ENCODE assay signal across 1 cellular context in genomic region chr13:45341034-45341798, GRCh38.
A peak's percentile ranks its signal among the peaks of the same experiment; 100 is the strongest.
TF ChIP-seq lines count a peak whose summit lies in the region.

Gene TPT1, minus strand, starts transcription at chr13:45341183. Its CDS starts 114 bp downstream, at chr13:45341069.

TF ChIP-seq in SK-N-SH, 30 proteins besides CTCF, POLR2A, EP300 and RAD21 (continued from another document):
- TF ChIP-seq USF1 (IDR thresholded peaks at IDR 0.05; ENCODE audit: borderline replicate concordance, low read depth): no peak
- peak; percentile 92 for TF ChIP-seq TAF1 (IDR thresholded peaks at IDR 0.05; ENCODE audit: borderline replicate concordance, low read depth, low read length)
- TF ChIP-seq ZBTB33 (IDR thresholded peaks at IDR 0.05; ENCODE audit: borderline replicate concordance, low read depth): no peak
- no peak for TF ChIP-seq GATA2 (CRISPR knock-in tag; IDR thresholded peaks at IDR 0.05)
- no peak for TF ChIP-seq JUND (IDR thresholded peaks at IDR 0.05)
- TF ChIP-seq MXI1 (IDR thresholded peaks at IDR 0.05; ENCODE audit: low read depth, low read length): no peak
- peak; percentile 95 for TF ChIP-seq POLR2AphosphoS5 (IDR thresholded peaks at IDR 0.05; ENCODE audit: low read depth, low read length)
- TF ChIP-seq TEAD4 (IDR thresholded peaks at IDR 0.05; ENCODE audit: borderline replicate concordance, insufficient read depth): no peak
- no peak for TF ChIP-seq FOXM1 (IDR thresholded peaks at IDR 0.05; ENCODE audit: low read depth)
- TF ChIP-seq EZH2phosphoT487 (IDR thresholded peaks at IDR 0.05; ENCODE audit: borderline replicate concordance, low read depth): no peak
- TF ChIP-seq CHD2 (IDR thresholded peaks at IDR 0.05; ENCODE audit: low read length, partially characterized antibody): peak; percentile 80
- TF ChIP-seq FOSL2 (IDR thresholded peaks at IDR 0.05; ENCODE audit: borderline replicate concordance, low read depth): no peak
- TF ChIP-seq NRF1 (IDR thresholded peaks at IDR 0.05; ENCODE audit: low read depth, low read length): peak; percentile 63; the same call in 1 of the 2 replicates
- TF ChIP-seq MEF2A (IDR thresholded peaks at IDR 0.05; ENCODE audit: borderline replicate concordance, low read depth): no peak
- TF ChIP-seq MAX (IDR thresholded peaks at IDR 0.05; ENCODE audit: low read depth): peak; percentile 71
